20 cellular contexts compared by ENCODE assay signal in genomic region chr1:55669308-55669707, GRCh38.
DNase-seq lines count a peak whose midpoint lies in the region; ATAC-seq, FAIRE-seq and TF ChIP-seq lines count a peak whose summit lies in the region.
"Had no signal": no experiment of that assay in that cellular context is flagged by ENCODE, and none has a peak within 500 bp of the region (broad histone marks: within the 10 kb centered on the region; RNA-seq: fewer than 3 reads in every experiment).

No MANE protein-coding gene starts in this region.

- peak; percentile 8 for DNase-seq in MCF 10A (ENCODE audit: unreplicated experiment)
- DNase-seq in breast epithelium (ENCODE audit: low spot score in 2 of 2), result no peak
- no peak for DNase-seq in Right ventricle myocardium superior
- no peak for DNase-seq in pancreas
- no peak for DNase-seq in NK-92 (lab: John Stamatoyannopoulos, UW; ENCODE audit: unreplicated experiment)
- no peak for DNase-seq in H4 (ENCODE audit: low spot score)
- DNase-seq in COLO829 (ENCODE audit: low spot score), result no peak
- DNase-seq: activated B cell treated with CpG ODN at 0.5 μM for 24 hours; activated naive CD4-positive, alpha-beta T cell treated with anti-CD3 and anti-CD28 coated beads for 36 hours; KG1; midbrain; NCI-H146; stimulated activated CD4-positive, alpha-beta T cell treated with anti-CD3 and anti-CD28 coated beads, Interleukin-1b, Interleukin-23, amount 100 ng/mL, for 48 hours; stimulated activated CD8-positive, alpha-beta memory T cell treated with anti-CD3 and anti-CD28 coated beads, Interleukin-4, amount 100 ng/mL, for 48 hours; T-cell had no signal

- H3K27ac Mint-ChIP-seq in MCF 10A (ENCODE audit: low read depth, unreplicated experiment), result no peak overlapping the region
- H3K27ac Mint-ChIP-seq: activated B cell treated with CpG ODN at 0.5 μM for 24 hours; activated naive CD4-positive, alpha-beta T cell treated with anti-CD3 and anti-CD28 coated beads for 36 hours; GM23338; T-cell had no signal

- no peak overlapping the region for H3K4me3 Mint-ChIP-seq in MCF 10A (ENCODE audit: unreplicated experiment)
- H3K4me3 Mint-ChIP-seq: activated B cell treated with CpG ODN at 0.5 μM for 24 hours; activated naive CD4-positive, alpha-beta T cell treated with anti-CD3 and anti-CD28 coated beads for 36 hours; GM23338; T-cell had no signal

- H3K4me1 ChIP-seq in breast epithelium (no peaks in the 10 kb centered on the region), pancreas (no peaks in the 10 kb centered on the region)
- H3K4me1 ChIP-seq: parathyroid adenoma had no signal

- peaks cover 5% of the 10 kb centered on the region for H3K36me3 Mint-ChIP-seq in MCF 10A (ENCODE audit: insufficient read depth, unreplicated experiment)
- H3K36me3 Mint-ChIP-seq: T-cell had no signal

- H3K27me3 ChIP-seq in breast epithelium (no peaks in the 10 kb centered on the region), pancreas (no peaks in the 10 kb centered on the region)

- no peaks in the 10 kb centered on the region for H3K27me3 Mint-ChIP-seq in MCF 10A (ENCODE audit: insufficient read depth, unreplicated experiment)
- H3K27me3 Mint-ChIP-seq: activated B cell treated with CpG ODN at 0.5 μM for 24 hours had no signal

- H3K4me3 ChIP-seq in breast epithelium (no peak overlapping the region), pancreas (no peak overlapping the region)
- H3K4me3 ChIP-seq: GM23338 had no signal

- peak overlapping the region in 1 of 2 donors; percentile 33 for H3K27ac ChIP-seq in breast epithelium
- H3K27ac ChIP-seq in pancreas, result no peak overlapping the region
- H3K27ac ChIP-seq: parathyroid adenoma had no signal

- ATAC-seq in Right ventricle myocardium superior (ENCODE audit: poor library complexity) (peak; percentile 92), pancreas (peak in 3 of 4 donors; percentile 37 to 57 (median 44)), HG03097 (IDR thresholded peaks at IDR 0.05; ENCODE audit: low FRiP score, unreplicated experiment) (no peak)
- ATAC-seq: GM23338, T-cell had no signal

- TF ChIP-seq CTCF in MCF 10A (IDR thresholded peaks at IDR 0.05; ENCODE audit: unreplicated experiment) (no peak), breast epithelium (IDR thresholded peaks at IDR 0.05) (no peak), pancreas (IDR thresholded peaks at IDR 0.05) (no peak)

- WGBS in pancreas, 2 donors, result 36% methylated on average over 3 of the region's 3 CpGs

- H3K4me1 Mint-ChIP-seq in MCF 10A (ENCODE audit: insufficient read depth, unreplicated experiment), result no peaks in the 10 kb centered on the region
- H3K4me1 Mint-ChIP-seq: activated B cell treated with CpG ODN at 0.5 μM for 24 hours, GM23338, T-cell had no signal

- no peaks in the 10 kb centered on the region for H3K9me3 Mint-ChIP-seq in MCF 10A (ENCODE audit: unreplicated experiment)
- H3K9me3 Mint-ChIP-seq: activated B cell treated with CpG ODN at 0.5 μM for 24 hours; activated naive CD4-positive, alpha-beta T cell treated with anti-CD3 and anti-CD28 coated beads for 36 hours; GM23338 had no signal

- FAIRE-seq in pancreas (lab: Jason Lieb, UNC), result no peak
- FAIRE-seq: endothelial cell of umbilical vein, RCC 7860 had no signal

- H3K9me3 ChIP-seq in breast epithelium (peaks cover 0 to 8% of the 10 kb centered on the region in 2 donors), pancreas (no peaks in the 10 kb centered on the region)

- POLR2A ChIA-PET in MCF 10A (lab: Yijun Ruan, JAX), result interaction anchor here (0.6 to 0.8 kb wide), 2 partner anchors 15 to 294 kb away, joined by 3 read pairs; no protein-coding TSS in a partner anchor

- H3K36me3 ChIP-seq in breast epithelium, result no peaks in the 10 kb centered on the region
- H3K36me3 ChIP-seq in pancreas, result no peaks in the 10 kb centered on the region

- TF ChIP-seq POLR2A in breast epithelium (IDR thresholded peaks at IDR 0.05), result no peak

- intact Hi-C loops in MCF 10A (cut with micrococcal nuclease), result no loop called here
- intact Hi-C loops in breast epithelium (cut with DNase I; ENCODE audit: low total_unique reads), result no loop called here
- intact Hi-C loops in Right ventricle myocardium superior (cut with DNase I), result no loop called here
- intact Hi-C loops in pancreas (cut with DNase I), result no loop called here

- CTCF ChIA-PET in MCF 10A (lab: Yijun Ruan, JAX), result interaction anchor here (0.6 kb wide), 2 partner anchors 29 to 643 kb away, joined by 3 to 4 read pairs; no protein-coding TSS in a partner anchor

- no TSS peak for BruUV-seq in MCF 10A (replicated peaks; lab: Mats Ljungman, UMichigan)
